Comparison of ENCODE assay signal across 28 cellular contexts in genomic region chr4:7019367-7019766, GRCh38.
"Had no signal": no experiment of that assay in that cellular context is flagged by ENCODE, and none has a peak within 500 bp of the region (broad histone marks: within the 10 kb centered on the region; RNA-seq: fewer than 3 reads in every experiment).

No MANE protein-coding gene starts in this region.

- H3K4me3 Mint-ChIP-seq: activated T-cell treated with anti-CD3 and anti-CD28 coated beads, Interleukin-2, amount 50 U/mL, for 4 hours; memory B cell; naive thymus-derived CD8-positive, alpha-beta T cell; neural crest cell; stimulated activated effector memory CD8-positive, alpha-beta T cell treated with anti-CD3 and anti-CD28 coated beads, Interleukin-12 subunit alpha, Interleukin-12 subunit beta, amount 100 ng/mL, for 72 hours; T-helper 1 cell treated with Interleukin-12 subunit alpha and Interleukin-12 subunit beta and Interleukin-4 antibody, amounts not matched to agents 30 μg/mL and 1 μg/mL, for 36 hours had no signal

- H3K4me3 ChIP-seq: body of pancreas, colonic mucosa, dorsolateral prefrontal cortex, gastroesophageal sphincter, hepatocyte, right lobe of liver, transverse colon had no signal

- DNase-seq: activated CD4-positive, alpha-beta T cell treated with anti-CD3 and anti-CD28 coated beads for 48 hours; activated CD4-positive, alpha-beta T cell treated with anti-CD3 and anti-CD28 coated beads, Interleukin-2, amount 50 U/mL, for 48 hours; activated CD8-positive, alpha-beta memory T cell treated with anti-CD3 and anti-CD28 coated beads for 24 hours; activated naive CD4-positive, alpha-beta T cell; activated T-cell treated with anti-CD3 and anti-CD28 coated beads, Interleukin-2, amount 50 U/mL, for 4 hours; anterior cingulate cortex; body of pancreas; cerebellar nuclear complex; colonic mucosa; dorsolateral prefrontal cortex; effector memory CD4-positive, alpha-beta T cell; erythroblast; islet precursor cell; naive thymus-derived CD8-positive, alpha-beta T cell; right lobe of liver; stimulated activated CD4-positive, alpha-beta T cell treated with anti-CD3 and anti-CD28 coated beads, Interleukin-4, amount 100 ng/mL, for 24 hours; SW 1271; T-helper 9 cell; transverse colon; WERI-Rb-1 had no signal

- H3K27ac Mint-ChIP-seq: memory B cell; T-helper 1 cell treated with Interleukin-12 subunit alpha and Interleukin-12 subunit beta and Interleukin-4 antibody, amounts not matched to agents 30 μg/mL and 1 μg/mL, for 36 hours had no signal

- H3K27me3 Mint-ChIP-seq: memory B cell; naive thymus-derived CD8-positive, alpha-beta T cell had no signal

- ATAC-seq: activated CD4-positive, CD25-positive, alpha-beta regulatory T cell treated with anti-CD3 and anti-CD28 coated beads, Interleukin-2, amount 50 U/mL, for 24 hours; activated naive CD4-positive, alpha-beta T cell treated with anti-CD3 and anti-CD28 coated beads, Interleukin-2, amount 50 U/mL, for 72 hours; activated T-cell treated with anti-CD3 and anti-CD28 coated beads, Interleukin-2, amount 50 U/mL, for 4 hours; body of pancreas; gastroesophageal sphincter; naive thymus-derived CD8-positive, alpha-beta T cell; right lobe of liver; stimulated activated effector memory CD8-positive, alpha-beta T cell treated with anti-CD3 and anti-CD28 coated beads, Interleukin-12 subunit alpha, Interleukin-12 subunit beta, amount 100 ng/mL, for 72 hours had no signal

- H2AFZ ChIP-seq: hepatocyte had no signal

- H3K27me3 ChIP-seq: body of pancreas, colonic mucosa, dorsolateral prefrontal cortex, gastroesophageal sphincter, hepatocyte, right lobe of liver, transverse colon had no signal

- H3K9me3 ChIP-seq: body of pancreas, colonic mucosa, gastroesophageal sphincter, right lobe of liver, transverse colon had no signal

- H3K9me3 Mint-ChIP-seq: activated naive CD4-positive, alpha-beta T cell treated with anti-CD3 and anti-CD28 coated beads, Interleukin-2, amount 50 U/mL, for 72 hours; activated T-cell treated with anti-CD3 and anti-CD28 coated beads, Interleukin-2, amount 50 U/mL, for 4 hours; memory B cell; naive thymus-derived CD8-positive, alpha-beta T cell; neural crest cell; stimulated activated effector memory CD8-positive, alpha-beta T cell treated with anti-CD3 and anti-CD28 coated beads, Interleukin-12 subunit alpha, Interleukin-12 subunit beta, amount 100 ng/mL, for 72 hours; T-helper 1 cell treated with Interleukin-12 subunit alpha and Interleukin-12 subunit beta and Interleukin-4 antibody, amounts not matched to agents 30 μg/mL and 1 μg/mL, for 36 hours had no signal

- H3K4me1 ChIP-seq: body of pancreas, colonic mucosa, gastroesophageal sphincter, transverse colon had no signal

- H3K27ac ChIP-seq: body of pancreas, colonic mucosa, gastroesophageal sphincter, hepatocyte, right lobe of liver, transverse colon, WERI-Rb-1 had no signal

- H3K4me2 ChIP-seq: hepatocyte had no signal
